8 cellular contexts compared by ENCODE assay signal in the genomic region with DNA sequence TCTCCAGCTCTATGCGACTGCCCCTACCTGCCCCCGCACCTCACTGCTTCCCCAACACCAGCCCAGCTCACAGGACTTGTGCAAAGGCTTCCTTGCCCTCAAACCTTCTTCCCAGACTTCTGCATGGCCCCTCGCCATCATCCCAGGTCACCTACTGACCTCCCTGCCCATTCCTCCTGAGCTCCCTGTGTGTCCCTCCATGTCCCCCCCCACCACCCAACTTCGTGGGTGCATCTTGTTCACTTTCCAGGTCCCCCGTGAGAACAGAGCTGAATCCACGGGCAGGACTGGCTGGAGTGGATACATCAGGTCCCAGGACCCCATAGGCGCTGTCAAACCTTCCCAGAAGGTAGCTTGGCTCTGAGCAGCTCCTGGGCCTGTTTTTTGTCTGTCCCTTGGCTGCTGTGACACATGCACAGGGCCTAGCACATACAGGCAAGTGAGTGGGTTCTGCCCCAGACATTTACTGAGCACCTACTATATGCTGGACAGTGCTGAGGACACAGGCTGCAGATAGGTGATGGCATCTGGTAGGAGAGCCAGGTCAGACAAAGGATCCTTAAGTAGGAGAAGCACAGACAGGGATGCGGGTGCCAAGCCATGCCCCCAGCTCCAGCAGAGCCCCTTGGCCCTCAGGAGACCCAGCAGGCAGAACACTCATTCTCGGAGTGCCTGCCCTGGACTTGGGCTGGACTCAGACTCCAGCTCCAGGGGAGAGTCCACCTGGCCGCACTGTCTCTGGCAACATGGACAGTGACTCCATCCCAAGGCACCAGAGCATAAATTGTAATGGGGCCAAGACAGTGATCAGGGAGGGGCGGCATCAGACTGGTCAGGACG. TPM values are rescaled to one million over a fixed set of nuclear protein-coding genes. Genes with fewer than 3 reads are reported as not detected.
DNase-seq lines count a peak whose midpoint lies in the region; ATAC-seq and TF ChIP-seq lines count a peak whose summit lies in the region.

No MANE protein-coding gene starts in this region.

- CTCF ChIA-PET in AG04450 (lab: Charles Lee): interaction anchor here (1.0 to 3.7 kb wide), 10 partner anchors 10 to 448 kb away, joined by 3 to 53 read pairs (median 4); a partner anchor contains a TSS

- no peak overlapping the region for H3K4me3 Mint-ChIP-seq in glutamatergic neuron (ENCODE audit: unreplicated experiment)

- no peak for ATAC-seq in GM19324 (IDR thresholded peaks at IDR 0.05; ENCODE audit: low FRiP score, unreplicated experiment)

- H3K36me3 Mint-ChIP-seq in glutamatergic neuron (ENCODE audit: unreplicated experiment): peaks cover 5% of the 10 kb centered on the region

- TF ChIP-seq EP300 in ovary (IDR thresholded peaks at IDR 0.05): no peak

- H3K4me1 Mint-ChIP-seq in glutamatergic neuron (ENCODE audit: low read depth, unreplicated experiment): peaks cover 2% of the 10 kb centered on the region

- H3K27me3 Mint-ChIP-seq in glutamatergic neuron (ENCODE audit: unreplicated experiment): peaks cover 6% of the 10 kb centered on the region

- H3K27ac ChIP-seq in AG04450 (ENCODE audit: low read depth, low read length) (peak overlapping the region; percentile 42), SJSA1 (0 out of 2 replicates have a peak overlapping the region, but pooled peaks have one; percentile 18), ovary (peak overlapping the region in 1 of 2 donors; percentile 65)

- WGBS in ovary, 3 donors: 83 to 93% (median 87%) methylated on average over 11 to 12 of the region's 12 CpGs

- no peaks in the 10 kb centered on the region for H3K9me3 ChIP-seq in AG04450 (ENCODE audit: control insufficient read depth, insufficient read depth, low read length)
- no peaks in the 10 kb centered on the region for H3K9me3 ChIP-seq in SJSA1 (replicated peaks)
- H3K9me3 ChIP-seq in ovary: no peaks in the 10 kb centered on the region
- H3K9me3 ChIP-seq in MG63: no peaks in the 10 kb centered on the region

- TF ChIP-seq CTCF in AG04450 (IDR thresholded peaks at IDR 0.05; ENCODE audit: low read depth, low read length) (no peak), glutamatergic neuron (IDR thresholded peaks at IDR 0.05; ENCODE audit: partially characterized antibody, unreplicated experiment) (no peak), ovary (IDR thresholded peaks at IDR 0.05) (no peak)

- POLR2A ChIA-PET in AG04450 (lab: Yijun Ruan, JAX): interaction anchor here (0.7 to 1.8 kb wide), 3 partner anchors 15 to 447 kb away, joined by 4 to 24 read pairs (median 4); a partner anchor contains a TSS

- H3K4me1 ChIP-seq in SJSA1 (replicated peaks) (peaks cover 14% of the 10 kb centered on the region), ovary (ENCODE audit: insufficient read depth) (peaks cover 16% of the 10 kb centered on the region)

- H3K36me3 ChIP-seq in SJSA1 (peaks cover 11% of the 10 kb centered on the region), ovary (no peaks in the 10 kb centered on the region), MG63 (peaks cover 2% of the 10 kb centered on the region; the same call in 1 of the 2 replicates)

- peaks cover 6% of the 10 kb centered on the region for H3K9me3 Mint-ChIP-seq in glutamatergic neuron (ENCODE audit: unreplicated experiment)

- no peak overlapping the region for H3K27ac Mint-ChIP-seq in glutamatergic neuron (ENCODE audit: unreplicated experiment)

- TF ChIP-seq POLR2A in ovary (IDR thresholded peaks at IDR 0.05): no peak

- H3K4me3 ChIP-seq in AG04450 (ENCODE audit: low read depth, low read length) (no peak overlapping the region), SJSA1 (no peak overlapping the region), ovary (no peak overlapping the region), MG63 (no peak overlapping the region)

- no peaks in the 10 kb centered on the region for H3K27me3 ChIP-seq in AG04450 (ENCODE audit: control insufficient read depth, insufficient read depth, low read length)
- H3K27me3 ChIP-seq in SJSA1 (replicated peaks): no peaks in the 10 kb centered on the region
- no peaks in the 10 kb centered on the region for H3K27me3 ChIP-seq in ovary
- no peaks in the 10 kb centered on the region for H3K27me3 ChIP-seq in MG63

- no peak for DNase-seq in AG04450 (ENCODE audit: low read depth, low spot score)
- DNase-seq in SJSA1 (ENCODE audit: low read depth in 1 of 2, low spot score in 2 of 2): no peak
- DNase-seq in glutamatergic neuron: peak; percentile 10
- peak; percentile 13 to 46 (median 33) for DNase-seq in ovary
- DNase-seq in MG63: no peak
- no peak for DNase-seq in SKM-1 treated with dmso at 0.1 percent for 144 hours (lab: John Stamatoyannopoulos, UW; ENCODE audit: unreplicated experiment)
- DNase-seq in NCI-H1694 treated with DMSO at 0.1 percent for 48 hours (lab: John Stamatoyannopoulos, UW): no peak

- intact Hi-C loops in ovary (cut with DNase I): no loop called here

RNA-seq across cellular contexts. Expression of a gene that starts 15.0 kb away (rescaled TPM):
- 26.8 and 47.4 TPM in 2 replicates for polyA plus RNA-seq in AG04450 (2011; rRNA removed)
- 13.9 and 21.1 TPM in 2 replicates for polyA minus RNA-seq in AG04450 (2011; rRNA and poly(A)+ RNA removed)
- 24.2 and 34.8 TPM in 2 replicates for total RNA-seq in SJSA1 (2014; rRNA removed; shearing (Covaris generic))
- total RNA-seq in glutamatergic neuron (ENCODE audit: unreplicated experiment): 29.4 TPM
- total RNA-seq in ovary: 10 to 100 TPM; 35.2 to 75.2 (median 40.6) TPM
- 10 to 100 TPM in 1 of 2 donors, 1 to 10 TPM in 1; 7.5 to 46.1 TPM for polyA plus RNA-seq in ovary
- total RNA-seq in MG63 (2014; rRNA removed; shearing (Covaris generic); ENCODE audit: low replicate concordance): 22.5 and 71.0 TPM in 2 replicates

RNA-seq across cellular contexts. Expression of a gene that starts 23.1 kb away (rescaled TPM):
- polyA plus RNA-seq in AG04450 (2011; rRNA removed): 25.2 and 42.6 TPM in 2 replicates
- polyA minus RNA-seq in AG04450 (2011; rRNA and poly(A)+ RNA removed): 18.1 and 31.7 TPM in 2 replicates
- total RNA-seq in SJSA1 (2014; rRNA removed; shearing (Covaris generic)): 33.3 and 41.5 TPM in 2 replicates
- total RNA-seq in glutamatergic neuron (ENCODE audit: unreplicated experiment): 55.8 TPM
- 10 to 100 TPM; 34.0 to 50.0 (median 44.7) TPM for total RNA-seq in ovary
- polyA plus RNA-seq in ovary: 10 to 100 TPM in 1 of 2 donors, 1 to 10 TPM in 1; 5.0 to 67.6 TPM
- total RNA-seq in MG63 (2014; rRNA removed; shearing (Covaris generic); ENCODE audit: low replicate concordance): 77.4 and 103 TPM in 2 replicates

Comparison
In these comparisons a context has a peak if more than half of its experiments do, and no peak if none do; other contexts are left out.
1. DNase-seq: peak in glutamatergic neuron (single experiment) and ovary (5 of 5); none in AG04450 (single experiment), SJSA1 (0 of 2), MG63 (single experiment), SKM-1 treated with dmso at 0.1 percent for 144 hours (single experiment) and NCI-H1694 treated with DMSO at 0.1 percent for 48 hours (single experiment).